12 cellular contexts compared by ENCODE assay signal in the genomic region with DNA sequence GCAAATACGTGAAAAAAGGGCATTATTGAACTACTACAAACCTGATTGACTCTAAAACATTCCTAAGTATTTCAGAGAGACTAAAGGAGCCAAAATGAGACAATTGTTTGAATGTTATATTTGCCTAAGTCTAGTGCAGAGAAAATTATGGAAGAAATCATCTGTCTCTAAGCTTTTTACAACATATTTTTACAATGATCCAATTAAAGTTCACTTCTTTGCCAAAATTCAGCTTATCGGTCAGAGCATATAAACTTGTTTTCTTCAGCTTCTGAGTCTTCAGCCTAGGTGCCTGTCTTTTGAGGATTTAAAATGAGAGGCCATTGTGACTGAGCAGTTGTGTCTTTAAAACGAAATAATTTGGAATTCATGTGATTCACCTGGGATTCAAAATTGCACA.
DNase-seq lines count a peak whose midpoint lies in the region; FAIRE-seq and TF ChIP-seq lines count a peak whose summit lies in the region.
"Had no signal": no experiment of that assay in that cellular context is flagged by ENCODE, and none has a peak within 500 bp of the region (broad histone marks: within the 10 kb centered on the region; RNA-seq: fewer than 3 reads in every experiment).

No MANE protein-coding gene starts in this region.

- no peak overlapping the region for H3K9ac ChIP-seq in endocrine pancreas (ENCODE audit: control insufficient read depth, insufficient read depth, low read length)

- peaks cover 79% of the 10 kb centered on the region for H3K4me1 Mint-ChIP-seq in osteocyte (ENCODE audit: unreplicated experiment)

- H3K9me3 ChIP-seq in SJSA1 (replicated peaks) (no peaks in the 10 kb centered on the region), endocrine pancreas (ENCODE audit: control insufficient read depth, low read length) (no peaks in the 10 kb centered on the region)

- H3K27ac ChIP-seq in SJSA1: peak overlapping the region; percentile 87

- H3K27me3 Mint-ChIP-seq in osteocyte (ENCODE audit: unreplicated experiment): no peaks in the 10 kb centered on the region

- no peak overlapping the region for H3K4me3 Mint-ChIP-seq in osteocyte (ENCODE audit: unreplicated experiment)

- H3K36me3 Mint-ChIP-seq in osteocyte (ENCODE audit: unreplicated experiment): peaks cover 24% of the 10 kb centered on the region

- H3K9me3 Mint-ChIP-seq in osteocyte (ENCODE audit: unreplicated experiment): no peaks in the 10 kb centered on the region

- H3K36me3 ChIP-seq in SJSA1 (peaks cover 8% of the 10 kb centered on the region; the same call in 1 of the 2 replicates), endocrine pancreas (ENCODE audit: control insufficient read depth, insufficient read depth, low read length) (no peaks in the 10 kb centered on the region)

- H3K27ac Mint-ChIP-seq in osteocyte (ENCODE audit: unreplicated experiment): peak overlapping the region; percentile 69

- TF ChIP-seq CTCF in osteocyte (IDR thresholded peaks at IDR 0.05): no peak

- H3K4me1 ChIP-seq in SJSA1 (replicated peaks) (peaks cover 71% of the 10 kb centered on the region), endocrine pancreas (ENCODE audit: control insufficient read depth, insufficient read depth, low read length) (peaks cover 50% of the 10 kb centered on the region)

- no peak for DNase-seq in GM19239 (ENCODE audit: insufficient read length, low spot score)
- DNase-seq in SJSA1 (ENCODE audit: low read depth in 1 of 2, low spot score in 2 of 2): no peak
- DNase-seq in osteocyte (ENCODE audit: extremely low spot score, unreplicated experiment): no peak
- DNase-seq in inferior parietal cortex (ENCODE audit: extremely low spot score): no peak
- no peak for DNase-seq in stimulated activated CD4-positive, alpha-beta T cell treated with anti-CD3 and anti-CD28 coated beads, Interleukin-2, amount 100 ng/mL, for 24 hours
- no peak for DNase-seq in midbrain (lab: John Stamatoyannopoulos, UW)
- DNase-seq: cortex of kidney, HCEC 1CT, NCI-H2081 treated with DMSO at 0.1 percent for 48 hours, PC-3 had no signal

- H3K4me3 ChIP-seq in SJSA1 (no peak overlapping the region), endocrine pancreas (ENCODE audit: control insufficient read depth, insufficient read depth, low read length) (peak overlapping the region; percentile 15)
- H3K4me3 ChIP-seq: K562 had no signal

- peak; percentile 66 for FAIRE-seq in GM19239 (lab: Jason Lieb, UNC)
- FAIRE-seq: K562 had no signal

- H3K27me3 ChIP-seq in SJSA1 (replicated peaks): no peaks in the 10 kb centered on the region
- H3K27me3 ChIP-seq in endocrine pancreas (ENCODE audit: control insufficient read depth, insufficient read depth, low read length): no peaks in the 10 kb centered on the region
